41 cellular contexts compared by ENCODE assay signal in genomic region chr6:77666340-77666739, GRCh38. TPM values are rescaled to one million over a fixed set of nuclear protein-coding genes. Genes with fewer than 3 reads are reported as not detected.
"Had no signal": no experiment of that assay in that cellular context is flagged by ENCODE, and none has a peak within 500 bp of the region (broad histone marks: within the 10 kb centered on the region; RNA-seq: fewer than 3 reads in every experiment).

No MANE protein-coding gene starts in this region.

- H3K27me3 Mint-ChIP-seq: activated naive CD4-positive, alpha-beta T cell treated with anti-CD3 and anti-CD28 coated beads, Interleukin-2, amount 10 ng/mL, durations not matched to agents 7 days and 5 days; activated naive CD4-positive, alpha-beta T cell treated with anti-CD3 and anti-CD28 coated beads, Interleukin-2, amount 50 U/mL, for 24 hours; activated naive CD8-positive, alpha-beta T cell; activated naive CD8-positive, alpha-beta T cell treated with anti-CD3 and anti-CD28 coated beads for 36 hours; activated naive CD8-positive, alpha-beta T cell treated with anti-CD3 and anti-CD28 coated beads, Interleukin-2, amount 10 ng/mL, durations not matched to agents 7 days and 5 days; activated naive CD8-positive, alpha-beta T cell treated with anti-CD3 and anti-CD28 coated beads, Interleukin-2, amount 50 U/mL, for 24 hours; activated T-cell treated with anti-CD3 and anti-CD28 coated beads, Interleukin-2, amount 50 U/mL, for 24 hours; activated T-helper 17 cell treated with anti-CD3 and anti-CD28 coated beads, Interleukin-2, amount 50 U/mL, for 72 hours; central memory CD8-positive, alpha-beta T cell had no signal

- H3K36me3 Mint-ChIP-seq: activated naive CD4-positive, alpha-beta T cell treated with anti-CD3 and anti-CD28 coated beads, Interleukin-2, amount 10 ng/mL, durations not matched to agents 7 days and 5 days; activated naive CD4-positive, alpha-beta T cell treated with anti-CD3 and anti-CD28 coated beads, Interleukin-2, amount 50 U/mL, for 24 hours; activated naive CD8-positive, alpha-beta T cell; activated naive CD8-positive, alpha-beta T cell treated with anti-CD3 and anti-CD28 coated beads for 36 hours; activated naive CD8-positive, alpha-beta T cell treated with anti-CD3 and anti-CD28 coated beads, Interleukin-2, amount 10 ng/mL, durations not matched to agents 7 days and 5 days; brain had no signal

- H3K27ac Mint-ChIP-seq: activated naive CD4-positive, alpha-beta T cell treated with anti-CD3 and anti-CD28 coated beads, Interleukin-2, amount 10 ng/mL, durations not matched to agents 7 days and 5 days; activated naive CD4-positive, alpha-beta T cell treated with anti-CD3 and anti-CD28 coated beads, Interleukin-2, amount 50 U/mL, for 24 hours; activated naive CD4-positive, alpha-beta T cell treated with anti-CD3 and anti-CD28 coated beads, Interleukin-2, amount 50 U/mL, for 72 hours; activated naive CD8-positive, alpha-beta T cell; activated naive CD8-positive, alpha-beta T cell treated with anti-CD3 and anti-CD28 coated beads for 36 hours; activated naive CD8-positive, alpha-beta T cell treated with anti-CD3 and anti-CD28 coated beads, Interleukin-2, amount 10 ng/mL, durations not matched to agents 7 days and 5 days; activated naive CD8-positive, alpha-beta T cell treated with anti-CD3 and anti-CD28 coated beads, Interleukin-2, amount 50 U/mL, for 24 hours; activated T-cell treated with anti-CD3 and anti-CD28 coated beads, Interleukin-2, amount 50 U/mL, for 24 hours; activated T-cell treated with anti-CD3 and anti-CD28 coated beads, Interleukin-2, amount 50 U/mL, for 72 hours; activated T-helper 1 cell treated with anti-CD3 and anti-CD28 coated beads, Interleukin-12 subunit alpha, Interleukin-12 subunit beta, Interleukin-2, Interleukin-4 antibody, amounts not matched to agents 30 ng/mL and 10 ng/mL and 1 ng/mL, durations not matched to agents 14 hours and 24 hours and 36 hours; activated T-helper 17 cell treated with anti-CD3 and anti-CD28 coated beads, Interleukin-2, amount 50 U/mL, for 72 hours; activated T-helper 2 cell treated with anti-CD3 and anti-CD28 coated beads, Interferon-gamma antibody, Interleukin-2, Interleukin-4, amounts not matched to agents 10 μg/mL and 5 μg/mL and 100 μg/mL, durations not matched to agents 14 hours and 24 hours and 36 hours; brain had no signal

- H3K4me1 ChIP-seq: adrenal gland, ascending aorta, body of pancreas, breast epithelium had no signal

- H3K4me3 ChIP-seq: adrenal gland, ascending aorta, body of pancreas, breast epithelium, cardiac muscle cell had no signal

- ATAC-seq: activated naive CD4-positive, alpha-beta T cell treated with anti-CD3 and anti-CD28 coated beads, Interleukin-2, amount 50 U/mL, for 72 hours; activated naive CD8-positive, alpha-beta T cell treated with anti-CD3 and anti-CD28 coated beads, Interleukin-2, amount 50 U/mL, for 24 hours; activated T-cell treated with anti-CD3 and anti-CD28 coated beads, Interleukin-2, amount 50 U/mL, for 4 hours; activated T-cell treated with anti-CD3 and anti-CD28 coated beads, Interleukin-2, amount 50 U/mL, for 72 hours; activated T-helper 17 cell treated with anti-CD3 and anti-CD28 coated beads, Interleukin-2, amount 50 U/mL, for 72 hours; body of pancreas had no signal

- DNase-seq: activated effector memory CD4-positive, alpha-beta T cell treated with anti-CD3 and anti-CD28 coated beads, Interleukin-2, amount 50 U/mL, for 16 hours; activated effector memory CD4-positive, alpha-beta T cell treated with Interleukin-2 at 50 U/mL for 16 hours; activated gamma-delta T cell; activated gamma-delta T cell treated with Interleukin-2 at 50 U/mL for 16 hours; activated naive CD4-positive, alpha-beta T cell; activated naive CD4-positive, alpha-beta T cell treated with anti-CD3 and anti-CD28 coated beads, Interleukin-2, amount 10 ng/mL, durations not matched to agents 7 days and 5 days; activated naive CD4-positive, alpha-beta T cell treated with anti-CD3 and anti-CD28 coated beads, Interleukin-2, amount 50 U/mL, for 16 hours; activated naive CD4-positive, alpha-beta T cell treated with Interleukin-2 at 50 U/mL for 16 hours; activated naive CD8-positive, alpha-beta T cell treated with anti-CD3 and anti-CD28 coated beads for 36 hours; activated naive CD8-positive, alpha-beta T cell treated with anti-CD3 and anti-CD28 coated beads, Interleukin-2, amount 10 ng/mL, durations not matched to agents 7 days and 5 days; activated naive CD8-positive, alpha-beta T cell treated with anti-CD3 and anti-CD28 coated beads, Interleukin-2, amount 50 U/mL, for 24 hours; activated T-cell treated with anti-CD3 and anti-CD28 coated beads, Interleukin-2, amount 50 U/mL, for 1 hour; activated T-cell treated with anti-CD3 and anti-CD28 coated beads, Interleukin-2, amount 50 U/mL, for 24 hours; activated T-cell treated with anti-CD3 and anti-CD28 coated beads, Interleukin-2, amount 50 U/mL, for 4 hours; activated T-cell treated with anti-CD3 and anti-CD28 coated beads, Interleukin-2, amount 50 U/mL, for 48 hours; activated T-cell treated with anti-CD3 and anti-CD28 coated beads, Interleukin-2, amount 50 U/mL, for 72 hours; adrenal gland; amniotic stem cell; amygdala; anterior cingulate cortex; aorta; body of pancreas; brain microvascular endothelial cell; caudate nucleus; central memory CD4-positive, alpha-beta T cell; cerebellar nuclear complex had no signal

- H3K4me1 Mint-ChIP-seq: activated naive CD4-positive, alpha-beta T cell treated with anti-CD3 and anti-CD28 coated beads, Interleukin-2, amount 10 ng/mL, durations not matched to agents 7 days and 5 days; activated naive CD4-positive, alpha-beta T cell treated with anti-CD3 and anti-CD28 coated beads, Interleukin-2, amount 50 U/mL, for 24 hours; activated naive CD8-positive, alpha-beta T cell treated with anti-CD3 and anti-CD28 coated beads for 36 hours; activated naive CD8-positive, alpha-beta T cell treated with anti-CD3 and anti-CD28 coated beads, Interleukin-2, amount 10 ng/mL, durations not matched to agents 7 days and 5 days; activated naive CD8-positive, alpha-beta T cell treated with anti-CD3 and anti-CD28 coated beads, Interleukin-2, amount 50 U/mL, for 24 hours; activated T-helper 17 cell treated with anti-CD3 and anti-CD28 coated beads, Interleukin-2, amount 50 U/mL, for 72 hours; brain; central memory CD8-positive, alpha-beta T cell had no signal

- FAIRE-seq: astrocyte, bronchial epithelial cell had no signal

- H3K27ac ChIP-seq: adrenal gland, ascending aorta, body of pancreas, brain microvascular endothelial cell, breast epithelium, cardiac muscle cell had no signal

- H3K36me3 ChIP-seq: adrenal gland, ascending aorta, brain microvascular endothelial cell, breast epithelium, cardiac muscle cell had no signal

- H3K27me3 ChIP-seq: adrenal gland, ascending aorta, body of pancreas, brain microvascular endothelial cell, breast epithelium, cardiac muscle cell had no signal

- H3K4me3 Mint-ChIP-seq: activated naive CD4-positive, alpha-beta T cell treated with anti-CD3 and anti-CD28 coated beads, Interleukin-2, amount 10 ng/mL, durations not matched to agents 7 days and 5 days; activated naive CD4-positive, alpha-beta T cell treated with anti-CD3 and anti-CD28 coated beads, Interleukin-2, amount 50 U/mL, for 24 hours; activated naive CD8-positive, alpha-beta T cell; activated naive CD8-positive, alpha-beta T cell treated with anti-CD3 and anti-CD28 coated beads for 36 hours; activated naive CD8-positive, alpha-beta T cell treated with anti-CD3 and anti-CD28 coated beads, Interleukin-2, amount 10 ng/mL, durations not matched to agents 7 days and 5 days; activated naive CD8-positive, alpha-beta T cell treated with anti-CD3 and anti-CD28 coated beads, Interleukin-2, amount 50 U/mL, for 24 hours; activated T-cell treated with anti-CD3 and anti-CD28 coated beads, Interleukin-2, amount 50 U/mL, for 24 hours; activated T-cell treated with anti-CD3 and anti-CD28 coated beads, Interleukin-2, amount 50 U/mL, for 4 hours; activated T-cell treated with anti-CD3 and anti-CD28 coated beads, Interleukin-2, amount 50 U/mL, for 72 hours; activated T-helper 1 cell treated with anti-CD3 and anti-CD28 coated beads, Interleukin-12 subunit alpha, Interleukin-12 subunit beta, Interleukin-2, Interleukin-4 antibody, amounts not matched to agents 30 ng/mL and 10 ng/mL and 1 ng/mL, durations not matched to agents 14 hours and 24 hours and 36 hours; activated T-helper 17 cell treated with anti-CD3 and anti-CD28 coated beads, Interleukin-2, amount 50 U/mL, for 72 hours; brain; central memory CD8-positive, alpha-beta T cell had no signal

- H3K9me3 ChIP-seq: adrenal gland, ascending aorta, body of pancreas, breast epithelium had no signal

- H3K9me3 Mint-ChIP-seq: activated naive CD4-positive, alpha-beta T cell treated with anti-CD3 and anti-CD28 coated beads, Interleukin-2, amount 50 U/mL, for 24 hours; activated naive CD8-positive, alpha-beta T cell treated with anti-CD3 and anti-CD28 coated beads for 36 hours; activated naive CD8-positive, alpha-beta T cell treated with anti-CD3 and anti-CD28 coated beads, Interleukin-2, amount 50 U/mL, for 24 hours; activated T-cell treated with anti-CD3 and anti-CD28 coated beads, Interleukin-2, amount 50 U/mL, for 24 hours; activated T-cell treated with anti-CD3 and anti-CD28 coated beads, Interleukin-2, amount 50 U/mL, for 4 hours; activated T-helper 17 cell treated with anti-CD3 and anti-CD28 coated beads, Interleukin-2, amount 50 U/mL, for 72 hours; brain had no signal

RNA-seq across cellular contexts. Expression of gene MEI4, which starts 13.5 kb away (rescaled TPM):
- total RNA-seq: activated naive CD4-positive, alpha-beta T cell treated with anti-CD3 and anti-CD28 coated beads, Interleukin-2, amount 50 U/mL, for 72 hours; activated naive CD8-positive, alpha-beta T cell treated with anti-CD3 and anti-CD28 coated beads, Interleukin-2, amount 10 ng/mL, durations not matched to agents 7 days and 5 days; activated T-cell treated with anti-CD3 and anti-CD28 coated beads, Interleukin-2, amount 50 U/mL, for 4 hours; activated T-cell treated with anti-CD3 and anti-CD28 coated beads, Interleukin-2, amount 50 U/mL, for 72 hours; activated T-helper 1 cell treated with anti-CD3 and anti-CD28 coated beads, Interleukin-12 subunit alpha, Interleukin-12 subunit beta, Interleukin-2, Interleukin-4 antibody, amounts not matched to agents 30 ng/mL and 10 ng/mL and 1 ng/mL, durations not matched to agents 14 hours and 24 hours and 36 hours; activated T-helper 17 cell treated with anti-CD3 and anti-CD28 coated beads, Interleukin-2, amount 50 U/mL, for 72 hours; activated T-helper 2 cell treated with anti-CD3 and anti-CD28 coated beads, Interferon-gamma antibody, Interleukin-2, Interleukin-4, amounts not matched to agents 10 μg/mL and 5 μg/mL and 100 μg/mL, durations not matched to agents 14 hours and 24 hours and 36 hours; ascending aorta; breast epithelium; bronchial epithelial cell; cardiac septum; chondrocyte had no signal
